In genomic region chr16:24668481-24669001, GRCh38 we compare ENCODE assay signal across 8 cellular contexts.
DNase-seq lines count a peak whose midpoint lies in the region; ATAC-seq and TF ChIP-seq lines count a peak whose summit lies in the region.

No MANE protein-coding gene starts in this region.

- H3K4me1 Mint-ChIP-seq in natural killer cell treated with Interleukin-12 subunit alpha and Interleukin-12 subunit beta and Interleukin-15 and Interleukin-18, amount 100 ng/mL, for 72 hours (ENCODE audit: low read depth in 2 of 2) = peaks cover 0 to 8% of the 10 kb centered on the region in 2 donors
- H3K4me1 Mint-ChIP-seq in natural killer cell = peaks cover 0 to 4% of the 10 kb centered on the region in 2 donors

- no peaks in the 10 kb centered on the region for H3K4me1 ChIP-seq in prostate gland (replicated peaks)

- H3K27me3 Mint-ChIP-seq in natural killer cell treated with Interleukin-12 subunit alpha and Interleukin-12 subunit beta and Interleukin-15 and Interleukin-18, amount 100 ng/mL, for 72 hours = peaks cover 15 to 20% of the 10 kb centered on the region in 2 donors
- peaks cover 12 to 21% of the 10 kb centered on the region in 2 donors for H3K27me3 Mint-ChIP-seq in natural killer cell (ENCODE audit: low read depth in 2 of 2)

- no peaks in the 10 kb centered on the region for H3K9me3 ChIP-seq in prostate gland

- 33% methylated on average over 8 of the region's 8 CpGs for WGBS in prostate gland

- ATAC-seq in natural killer cell treated with Interleukin-12 subunit alpha and Interleukin-12 subunit beta and Interleukin-15 and Interleukin-18, amount 100 ng/mL, for 72 hours = peak in 1 of 2 donors; percentile 61
- ATAC-seq in natural killer cell (no peak), GM18511 (IDR thresholded peaks at IDR 0.05; ENCODE audit: unreplicated experiment) (no peak), GM19452 (IDR thresholded peaks at IDR 0.05; ENCODE audit: unreplicated experiment) (no peak), HG02610 (IDR thresholded peaks at IDR 0.05; ENCODE audit: unreplicated experiment) (no peak)

- intact Hi-C loops in natural killer cell (cut with micrococcal nuclease) (no loop called here), prostate gland (cut with DNase I) (no loop called here)

- no peak for TF ChIP-seq POLR2A in prostate gland (IDR thresholded peaks at IDR 0.05)

- H3K36me3 Mint-ChIP-seq in natural killer cell treated with Interleukin-12 subunit alpha and Interleukin-12 subunit beta and Interleukin-15 and Interleukin-18, amount 100 ng/mL, for 72 hours = no peaks in the 10 kb centered on the region
- no peaks in the 10 kb centered on the region for H3K36me3 Mint-ChIP-seq in natural killer cell

- H3K36me3 ChIP-seq in prostate gland = no peaks in the 10 kb centered on the region

- no peaks in the 10 kb centered on the region for H3K9me3 Mint-ChIP-seq in natural killer cell treated with Interleukin-12 subunit alpha and Interleukin-12 subunit beta and Interleukin-15 and Interleukin-18, amount 100 ng/mL, for 72 hours
- no peaks in the 10 kb centered on the region for H3K9me3 Mint-ChIP-seq in natural killer cell

- no peaks in the 10 kb centered on the region for H3K27me3 ChIP-seq in prostate gland (replicated peaks; ENCODE audit: insufficient read depth)

- DNase-seq in natural killer cell treated with Interleukin-12 subunit alpha and Interleukin-12 subunit beta and Interleukin-15 and Interleukin-18, amount 100 ng/mL, for 72 hours (ENCODE audit: low spot score) = no peak
- DNase-seq in natural killer cell (no peak), choroid plexus epithelial cell (ENCODE audit: low read depth) (peak; percentile 28), prostate gland (ENCODE audit: low spot score) (no peak)
- DNase-seq in effector CD8-positive, alpha-beta T cell (lab: John Stamatoyannopoulos, UW) = no peak

- peak overlapping the region; percentile 36 for H3K4me3 Mint-ChIP-seq in natural killer cell treated with Interleukin-12 subunit alpha and Interleukin-12 subunit beta and Interleukin-15 and Interleukin-18, amount 100 ng/mL, for 72 hours
- no peak overlapping the region for H3K4me3 Mint-ChIP-seq in natural killer cell

- H3K27ac ChIP-seq in prostate gland = peak overlapping the region; percentile 36 to 65

- H3K4me3 ChIP-seq in choroid plexus epithelial cell (ENCODE audit: low read depth, low read length) (no peak overlapping the region), prostate gland (no peak overlapping the region)

- no peak for TF ChIP-seq CTCF in natural killer cell (IDR thresholded peaks at IDR 0.05)
- no peak for TF ChIP-seq CTCF in choroid plexus epithelial cell (conservative IDR thresholded peaks at IDR 0.05; ENCODE audit: low read depth, low read length)
- no peak for TF ChIP-seq CTCF in prostate gland (IDR thresholded peaks at IDR 0.05)

- H3K27ac Mint-ChIP-seq in natural killer cell treated with Interleukin-12 subunit alpha and Interleukin-12 subunit beta and Interleukin-15 and Interleukin-18, amount 100 ng/mL, for 72 hours = peak overlapping the region in 1 of 2 donors; percentile 52
- H3K27ac Mint-ChIP-seq in natural killer cell = no peak overlapping the region
